Comparison of ENCODE assay signal across 9 cellular contexts in genomic region chrX:57906790-57907189, GRCh38. TPM values are rescaled to one million over a fixed set of nuclear protein-coding genes. Genes with fewer than 3 reads are reported as not detected.
DNase-seq lines count a peak whose midpoint lies in the region; ATAC-seq, FAIRE-seq and TF ChIP-seq lines count a peak whose summit lies in the region.
"Had no signal": no experiment of that assay in that cellular context is flagged by ENCODE, and none has a peak within 500 bp of the region (broad histone marks: within the 10 kb centered on the region; RNA-seq: fewer than 3 reads in every experiment).

No MANE protein-coding gene starts in this region.

- H3K4me1 Mint-ChIP-seq in activated CD4-positive, alpha-beta memory T cell treated with anti-CD3 and anti-CD28 coated beads, Interleukin-2, amount 10 ng/mL, durations not matched to agents 7 days and 5 days: peaks cover 40% of the 10 kb centered on the region

- CTCF ChIA-PET in A673 (lab: Charles Lee): interaction anchor here (0.5 kb wide), 1 partner anchor 12 kb away, joined by 3 read pairs; no protein-coding TSS in a partner anchor
- CTCF ChIA-PET in activated CD4-positive, alpha-beta memory T cell treated with anti-CD3 and anti-CD28 coated beads, Interleukin-2, amount 10 ng/mL, durations not matched to agents 7 days and 5 days (lab: Charles Lee): no interaction called here

- peak overlapping the region; percentile 44 for H3K27ac ChIP-seq in A673 (ENCODE audit: low read depth, low read length, poor library complexity, severe bottlenecking)

- BruUV-seq in A673 (replicated peaks; lab: Mats Ljungman, UMichigan): no TSS peak

- no peak overlapping the region for H3K27ac Mint-ChIP-seq in activated CD4-positive, alpha-beta memory T cell treated with anti-CD3 and anti-CD28 coated beads, Interleukin-2, amount 10 ng/mL, durations not matched to agents 7 days and 5 days

- H3K9me3 Mint-ChIP-seq in activated CD4-positive, alpha-beta memory T cell treated with anti-CD3 and anti-CD28 coated beads, Interleukin-2, amount 10 ng/mL, durations not matched to agents 7 days and 5 days: no peaks in the 10 kb centered on the region

- ATAC-seq in HG03432 (IDR thresholded peaks at IDR 0.05; ENCODE audit: unreplicated experiment): no peak

- H3K4me1 ChIP-seq in A673 (ENCODE audit: insufficient read depth, low read length, poor library complexity, severe bottlenecking): peaks cover 20% of the 10 kb centered on the region

- H3K27me3 Mint-ChIP-seq in activated CD4-positive, alpha-beta memory T cell treated with anti-CD3 and anti-CD28 coated beads, Interleukin-2, amount 10 ng/mL, durations not matched to agents 7 days and 5 days: no peaks in the 10 kb centered on the region

- H3K9me3 ChIP-seq in A673 (ENCODE audit: low read depth, low read length, poor library complexity, severe bottlenecking): no peaks in the 10 kb centered on the region

- peaks cover 5% of the 10 kb centered on the region for H3K36me3 Mint-ChIP-seq in activated CD4-positive, alpha-beta memory T cell treated with anti-CD3 and anti-CD28 coated beads, Interleukin-2, amount 10 ng/mL, durations not matched to agents 7 days and 5 days (ENCODE audit: low read depth)

- peak overlapping the region; percentile 23 for H3K4me3 ChIP-seq in A673 (ENCODE audit: low read depth, low read length, poor library complexity, severe bottlenecking)

- intact Hi-C loops in A673 (cut with micrococcal nuclease; ENCODE audit: unreplicated experiment): loop anchor here (5.0 kb wide), 1 partner anchor 314 kb away; the partner anchor contains the start of gene ZXDB

- H3K36me3 ChIP-seq in A673 (ENCODE audit: insufficient read depth, low read length, poor library complexity, severe bottlenecking): no peaks in the 10 kb centered on the region

- peak; percentile 38 for DNase-seq in A673 (ENCODE audit: low spot score)
- peak; percentile 50 for DNase-seq in GM04503 (ENCODE audit: low read depth)
- DNase-seq in activated CD4-positive, alpha-beta memory T cell treated with anti-CD3 and anti-CD28 coated beads, Interleukin-2, amount 10 ng/mL, durations not matched to agents 7 days and 5 days: no peak
- peak; percentile 10 for DNase-seq in hepatic stellate cell (ENCODE audit: low spot score)
- no peak for DNase-seq in GM19239 (ENCODE audit: insufficient read length, low spot score)
- DNase-seq in NOMO-1 treated with DMSO at 0.1 percent for 48 hours (lab: John Stamatoyannopoulos, UW; ENCODE audit: unreplicated experiment): no peak
- DNase-seq in DMS 273 treated with DMSO at 0.1 percent for 48 hours (lab: John Stamatoyannopoulos, UW): no peak

- no peak for TF ChIP-seq CTCF in A673 (conservative IDR thresholded peaks at IDR 0.05; ENCODE audit: low read depth, low read length)

- POLR2A ChIA-PET in A673 (lab: Charles Lee; ENCODE audit: low non-redundant PET): no interaction called here
- POLR2A ChIA-PET in activated CD4-positive, alpha-beta memory T cell treated with anti-CD3 and anti-CD28 coated beads, Interleukin-2, amount 10 ng/mL, durations not matched to agents 7 days and 5 days (lab: Charles Lee): interaction anchor here (0.9 kb wide), 1 partner anchor 321 kb away, joined by 3 read pairs; no protein-coding TSS in a partner anchor

- FAIRE-seq in GM19239 (lab: Jason Lieb, UNC): no peak
- FAIRE-seq: endometrium had no signal

- H3K4me3 Mint-ChIP-seq in activated CD4-positive, alpha-beta memory T cell treated with anti-CD3 and anti-CD28 coated beads, Interleukin-2, amount 10 ng/mL, durations not matched to agents 7 days and 5 days: peak overlapping the region; percentile 18

- H3K27me3 ChIP-seq in A673 (replicated peaks; ENCODE audit: insufficient read depth, low read depth, low read length, poor library complexity): no peaks in the 10 kb centered on the region

RNA-seq across cellular contexts. Expression of gene ZXDA, which starts 3.5 kb away (rescaled TPM):
- 5.3 and 5.6 TPM in 2 replicates for total RNA-seq in A673 (2021)
- 1 to 10 TPM; 3.8 to 4.2 TPM for total RNA-seq in activated CD4-positive, alpha-beta memory T cell treated with anti-CD3 and anti-CD28 coated beads, Interleukin-2, amount 10 ng/mL, durations not matched to agents 7 days and 5 days

Comparison
In these comparisons a context has a peak if more than half of its experiments do, and no peak if none do; other contexts are left out.
1. DNase-seq: peak in A673 (single experiment), GM04503 (single experiment) and hepatic stellate cell (single experiment); none in activated CD4-positive, alpha-beta memory T cell treated with anti-CD3 and anti-CD28 coated beads, Interleukin-2, amount 10 ng/mL, durations not matched to agents 7 days and 5 days (single experiment), GM19239 (single experiment), NOMO-1 treated with DMSO at 0.1 percent for 48 hours (single experiment) and DMS 273 treated with DMSO at 0.1 percent for 48 hours (single experiment).